Comparison of ENCODE assay signal across 9 cellular contexts in the genomic region with DNA sequence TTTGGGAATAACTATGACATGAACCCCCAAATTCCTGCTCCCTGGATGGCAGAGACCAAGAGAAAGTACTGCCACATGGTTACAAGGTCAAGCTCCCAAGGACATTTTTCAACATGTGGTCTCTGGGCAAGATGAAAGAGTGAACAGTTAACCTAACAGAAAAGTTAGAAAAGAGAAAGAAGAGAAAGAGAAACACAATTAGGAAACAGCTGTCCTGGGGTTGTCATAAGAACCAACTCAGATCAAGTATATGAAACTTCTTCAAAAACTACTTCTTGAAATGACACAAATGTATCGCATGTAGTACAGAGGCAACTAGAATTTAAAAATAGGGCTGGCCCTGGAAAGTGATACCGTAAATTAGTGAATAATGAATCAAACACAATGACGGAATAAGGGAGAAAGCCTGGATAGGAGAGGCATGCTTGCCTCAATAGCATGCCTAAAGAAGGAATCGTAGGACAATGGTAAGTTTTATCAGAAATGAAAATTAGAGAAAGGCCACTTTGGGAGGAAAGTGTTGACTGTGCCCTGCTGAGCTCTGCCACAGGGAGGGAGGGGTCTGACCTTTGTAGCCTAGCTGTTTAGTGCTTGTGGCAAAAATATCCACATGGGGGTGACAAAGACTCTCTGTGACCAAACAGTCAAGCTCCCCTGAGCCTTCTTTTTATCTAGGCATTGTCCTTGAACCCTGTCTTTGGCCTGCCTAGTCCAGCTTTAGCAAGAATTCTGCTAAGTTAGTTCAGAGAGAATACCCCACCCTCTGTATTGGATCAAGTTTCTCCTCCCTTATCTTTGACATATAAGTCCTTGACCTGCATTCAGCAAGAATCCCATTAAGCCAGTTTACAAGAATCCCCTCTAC. TPM values are rescaled to one million over a fixed set of nuclear protein-coding genes. Genes with fewer than 3 reads are reported as not detected.
DNase-seq lines count a peak whose midpoint lies in the region; ATAC-seq and TF ChIP-seq lines count a peak whose summit lies in the region.
"Had no signal": no experiment of that assay in that cellular context is flagged by ENCODE, and none has a peak within 500 bp of the region (broad histone marks: within the 10 kb centered on the region; RNA-seq: fewer than 3 reads in every experiment).

No MANE protein-coding gene starts in this region.

- no TSS peak for BruUV-seq in PC-3 (replicated peaks; lab: Mats Ljungman, UMichigan)

- H3K27ac Mint-ChIP-seq in activated CD8-positive, alpha-beta memory T cell treated with anti-CD3 and anti-CD28 coated beads, Interleukin-2, amount 10 ng/mL, durations not matched to agents 7 days and 5 days, result no peak overlapping the region
- no peak overlapping the region for H3K27ac Mint-ChIP-seq in activated T-helper 1 cell treated with anti-CD3 and anti-CD28 coated beads, Interleukin-12 subunit alpha, Interleukin-12 subunit beta, Interleukin-2, Interleukin-4 antibody, amounts not matched to agents 30 ng/mL and 10 ng/mL and 1 ng/mL, durations not matched to agents 14 hours and 24 hours and 36 hours
- H3K27ac Mint-ChIP-seq: activated B cell treated with CpG ODN at 0.5 μM for 24 hours had no signal

- intact Hi-C loops in PC-3 (cut with micrococcal nuclease), result no loop called here
- intact Hi-C loops in activated T-helper 1 cell treated with anti-CD3 and anti-CD28 coated beads, Interleukin-12 subunit alpha, Interleukin-12 subunit beta, Interleukin-2, Interleukin-4 antibody, amounts not matched to agents 30 ng/mL and 10 ng/mL and 1 ng/mL, durations not matched to agents 14 hours and 24 hours and 36 hours (cut with micrococcal nuclease), result loop anchor here (1.0 to 2.0 kb wide), 3 partner anchors 13 to 127 kb away; no protein-coding TSS in a partner anchor

- CTCF ChIA-PET in activated CD8-positive, alpha-beta memory T cell treated with anti-CD3 and anti-CD28 coated beads, Interleukin-2, amount 10 ng/mL, durations not matched to agents 7 days and 5 days (lab: Charles Lee), result interaction anchor here (0.9 to 9.9 kb wide), 11 partner anchors 9 to 135 kb away, joined by 3 to 70 read pairs (median 8); partner anchors contain the start of gene GOPC
- CTCF ChIA-PET in PC-3 (lab: Charles Lee), result interaction anchor here (0.6 to 0.7 kb wide), 2 partner anchors 73 to 74 kb away, joined by 4 read pairs; no protein-coding TSS in a partner anchor

- no peak overlapping the region for H3K4me3 Mint-ChIP-seq in activated CD8-positive, alpha-beta memory T cell treated with anti-CD3 and anti-CD28 coated beads, Interleukin-2, amount 10 ng/mL, durations not matched to agents 7 days and 5 days
- H3K4me3 Mint-ChIP-seq in activated T-helper 1 cell treated with anti-CD3 and anti-CD28 coated beads, Interleukin-12 subunit alpha, Interleukin-12 subunit beta, Interleukin-2, Interleukin-4 antibody, amounts not matched to agents 30 ng/mL and 10 ng/mL and 1 ng/mL, durations not matched to agents 14 hours and 24 hours and 36 hours, result no peak overlapping the region
- H3K4me3 Mint-ChIP-seq: activated B cell treated with CpG ODN at 0.5 μM for 24 hours had no signal

- no peaks in the 10 kb centered on the region for H3K9me3 ChIP-seq in PC-3 (ENCODE audit: low read length)
- no peaks in the 10 kb centered on the region for H3K9me3 ChIP-seq in hepatocyte (ENCODE audit: low read depth)

- H2AFZ ChIP-seq in PC-3 (ENCODE audit: low read length), result no peak overlapping the region
- H2AFZ ChIP-seq in hepatocyte, result no peak overlapping the region

- no peaks in the 10 kb centered on the region for H3K9me3 Mint-ChIP-seq in activated CD8-positive, alpha-beta memory T cell treated with anti-CD3 and anti-CD28 coated beads, Interleukin-2, amount 10 ng/mL, durations not matched to agents 7 days and 5 days (ENCODE audit: low read depth)
- no peaks in the 10 kb centered on the region for H3K9me3 Mint-ChIP-seq in activated T-helper 1 cell treated with anti-CD3 and anti-CD28 coated beads, Interleukin-12 subunit alpha, Interleukin-12 subunit beta, Interleukin-2, Interleukin-4 antibody, amounts not matched to agents 30 ng/mL and 10 ng/mL and 1 ng/mL, durations not matched to agents 14 hours and 24 hours and 36 hours
- H3K9me3 Mint-ChIP-seq: activated B cell treated with CpG ODN at 0.5 μM for 24 hours had no signal

- no peak for ATAC-seq in activated CD8-positive, alpha-beta memory T cell treated with anti-CD3 and anti-CD28 coated beads, Interleukin-2, amount 10 ng/mL, durations not matched to agents 7 days and 5 days
- peak; percentile 17 for ATAC-seq in HG02678 (IDR thresholded peaks at IDR 0.05; ENCODE audit: unreplicated experiment)
- ATAC-seq in PC-3, result no peak

- H3K4me1 ChIP-seq in PC-3 (ENCODE audit: insufficient read depth, low read length) (peaks cover 6% of the 10 kb centered on the region; the same call in 1 of the 2 replicates), hepatocyte (ENCODE audit: insufficient read depth) (no peaks in the 10 kb centered on the region)

- peaks cover 12% of the 10 kb centered on the region for H3K4me1 Mint-ChIP-seq in activated CD8-positive, alpha-beta memory T cell treated with anti-CD3 and anti-CD28 coated beads, Interleukin-2, amount 10 ng/mL, durations not matched to agents 7 days and 5 days
- peaks cover 14% of the 10 kb centered on the region for H3K4me1 Mint-ChIP-seq in activated T-helper 1 cell treated with anti-CD3 and anti-CD28 coated beads, Interleukin-12 subunit alpha, Interleukin-12 subunit beta, Interleukin-2, Interleukin-4 antibody, amounts not matched to agents 30 ng/mL and 10 ng/mL and 1 ng/mL, durations not matched to agents 14 hours and 24 hours and 36 hours (ENCODE audit: low read depth)

- no peaks in the 10 kb centered on the region for H3K36me3 Mint-ChIP-seq in activated CD8-positive, alpha-beta memory T cell treated with anti-CD3 and anti-CD28 coated beads, Interleukin-2, amount 10 ng/mL, durations not matched to agents 7 days and 5 days
- no peaks in the 10 kb centered on the region for H3K36me3 Mint-ChIP-seq in activated T-helper 1 cell treated with anti-CD3 and anti-CD28 coated beads, Interleukin-12 subunit alpha, Interleukin-12 subunit beta, Interleukin-2, Interleukin-4 antibody, amounts not matched to agents 30 ng/mL and 10 ng/mL and 1 ng/mL, durations not matched to agents 14 hours and 24 hours and 36 hours (ENCODE audit: low read depth)

- H3K27me3 Mint-ChIP-seq in activated CD8-positive, alpha-beta memory T cell treated with anti-CD3 and anti-CD28 coated beads, Interleukin-2, amount 10 ng/mL, durations not matched to agents 7 days and 5 days, result peaks cover 62% of the 10 kb centered on the region
- peaks cover 40% of the 10 kb centered on the region for H3K27me3 Mint-ChIP-seq in activated T-helper 1 cell treated with anti-CD3 and anti-CD28 coated beads, Interleukin-12 subunit alpha, Interleukin-12 subunit beta, Interleukin-2, Interleukin-4 antibody, amounts not matched to agents 30 ng/mL and 10 ng/mL and 1 ng/mL, durations not matched to agents 14 hours and 24 hours and 36 hours (ENCODE audit: insufficient read depth)

- WGBS in hepatocyte (ENCODE audit: low lambda C conversion rate, missing lambda C conversion rate), result 76% methylated on average over 4 of the region's 4 CpGs

- no peak overlapping the region for H3K27ac ChIP-seq in PC-3 (ENCODE audit: low read length)
- no peak overlapping the region for H3K27ac ChIP-seq in hepatocyte

- H3K4me2 ChIP-seq in PC-3 (ENCODE audit: low read length) (no peak overlapping the region), hepatocyte (no peak overlapping the region)

- no peaks in the 10 kb centered on the region for H3K27me3 ChIP-seq in PC-3 (ENCODE audit: low read length)
- no peaks in the 10 kb centered on the region for H3K27me3 ChIP-seq in hepatocyte

- H3K36me3 ChIP-seq in PC-3 (ENCODE audit: low read depth, low read length), result no peaks in the 10 kb centered on the region
- H3K36me3 ChIP-seq in hepatocyte (replicated peaks; ENCODE audit: insufficient read depth, low read depth), result no peaks in the 10 kb centered on the region

- no peaks in the 10 kb centered on the region for H4K20me1 ChIP-seq in PC-3 (ENCODE audit: low read length)
- H4K20me1 ChIP-seq in hepatocyte (ENCODE audit: insufficient read depth, poor library complexity, severe bottlenecking), result no peaks in the 10 kb centered on the region

- H3K4me3 ChIP-seq in PC-3 (ENCODE audit: low read length) (no peak overlapping the region), hepatocyte (no peak overlapping the region)

- POLR2A ChIA-PET in PC-3 (lab: Charles Lee; ENCODE audit: unreplicated experiment), result no interaction called here

- H3K79me2 ChIP-seq in PC-3 (ENCODE audit: low read length) (peaks cover under 1% of the 10 kb centered on the region; the same call in 1 of the 2 replicates), hepatocyte (no peaks in the 10 kb centered on the region)

- H3K9me2 ChIP-seq in PC-3 (replicated peaks; ENCODE audit: low read length), result no peaks in the 10 kb centered on the region
- H3K9me2 ChIP-seq in hepatocyte (replicated peaks; ENCODE audit: insufficient read depth), result no peaks in the 10 kb centered on the region

- no peak overlapping the region for H3K9ac ChIP-seq in PC-3 (ENCODE audit: low read length)

- DNase-seq in activated CD8-positive, alpha-beta memory T cell treated with anti-CD3 and anti-CD28 coated beads, Interleukin-2, amount 10 ng/mL, durations not matched to agents 7 days and 5 days, result peak; percentile 43
- DNase-seq in activated CD8-positive, alpha-beta memory T cell treated with anti-CD3 and anti-CD28 coated beads, Interleukin-2, amount 50 U/mL, for 48 hours, result no peak
- DNase-seq in PC-3, result no peak
- DNase-seq in hepatocyte (ENCODE audit: low spot score), result peak; percentile 52
- DNase-seq in activated T-helper 1 cell treated with anti-CD3 and anti-CD28 coated beads, Interleukin-12 subunit alpha, Interleukin-12 subunit beta, Interleukin-2, Interleukin-4 antibody, amounts not matched to agents 30 ng/mL and 10 ng/mL and 1 ng/mL, durations not matched to agents 14 hours and 24 hours and 36 hours (ENCODE audit: low spot score), result no peak
- no peak for DNase-seq in putamen (ENCODE audit: low spot score)
- DNase-seq in NCI-H69 (lab: John Stamatoyannopoulos, UW), result no peak
- DNase-seq: activated B cell treated with CpG ODN at 0.5 μM for 24 hours had no signal

- TF ChIP-seq CTCF in PC-3 (conservative IDR thresholded peaks at IDR 0.05; ENCODE audit: low read depth, low read length) (peak; percentile 29; the same call in 1 of the 2 replicates), hepatocyte (IDR thresholded peaks at IDR 0.05; ENCODE audit: poor library complexity) (peak; percentile 35)

- H3F3A ChIP-seq in PC-3 (ENCODE audit: low read length, unreplicated experiment), result no peaks in the 10 kb centered on the region

RNA-seq across cellular contexts. Expression of gene DCBLD1, which starts 4.3 kb away (rescaled TPM):
- total RNA-seq in activated CD8-positive, alpha-beta memory T cell treated with anti-CD3 and anti-CD28 coated beads, Interleukin-2, amount 10 ng/mL, durations not matched to agents 7 days and 5 days, result 1 to 10 TPM; 5.8 to 6.1 TPM
- total RNA-seq in PC-3 (2014; rRNA removed) (31.1 and 35.9 TPM in 2 replicates), hepatocyte (23.8 and 40.1 TPM in 2 replicates)
- polyA plus RNA-seq in hepatocyte, result 12.8 and 18.9 TPM in 2 replicates
- 3.9 and 4.5 TPM in 2 replicates for total RNA-seq in activated T-helper 1 cell treated with anti-CD3 and anti-CD28 coated beads, Interleukin-12 subunit alpha, Interleukin-12 subunit beta, Interleukin-2, Interleukin-4 antibody, amounts not matched to agents 30 ng/mL and 10 ng/mL and 1 ng/mL, durations not matched to agents 14 hours and 24 hours and 36 hours

RNA-seq across cellular contexts. Expression of gene ROS1, which starts 52.5 kb away (rescaled TPM):
- not detected for total RNA-seq in activated CD8-positive, alpha-beta memory T cell treated with anti-CD3 and anti-CD28 coated beads, Interleukin-2, amount 10 ng/mL, durations not matched to agents 7 days and 5 days
- total RNA-seq in PC-3 (2014; rRNA removed) (0.07 and 0.17 TPM in 2 replicates), hepatocyte (2.2 and 2.7 TPM in 2 replicates)
- 0.30 and 0.33 TPM in 2 replicates for polyA plus RNA-seq in hepatocyte
- not detected in 2 replicates for total RNA-seq in activated T-helper 1 cell treated with anti-CD3 and anti-CD28 coated beads, Interleukin-12 subunit alpha, Interleukin-12 subunit beta, Interleukin-2, Interleukin-4 antibody, amounts not matched to agents 30 ng/mL and 10 ng/mL and 1 ng/mL, durations not matched to agents 14 hours and 24 hours and 36 hours
- total RNA-seq: activated B cell treated with CpG ODN at 0.5 μM for 24 hours had no signal

Comparison
In these comparisons a context has a peak if more than half of its experiments do, and no peak if none do; other contexts are left out.
1. DNase-seq: peak in activated CD8-positive, alpha-beta memory T cell treated with anti-CD3 and anti-CD28 coated beads, Interleukin-2, amount 10 ng/mL, durations not matched to agents 7 days and 5 days (single experiment) and hepatocyte (single experiment); none in activated CD8-positive, alpha-beta memory T cell treated with anti-CD3 and anti-CD28 coated beads, Interleukin-2, amount 50 U/mL, for 48 hours (single experiment), PC-3 (single experiment), activated T-helper 1 cell treated with anti-CD3 and anti-CD28 coated beads, Interleukin-12 subunit alpha, Interleukin-12 subunit beta, Interleukin-2, Interleukin-4 antibody, amounts not matched to agents 30 ng/mL and 10 ng/mL and 1 ng/mL, durations not matched to agents 14 hours and 24 hours and 36 hours (single experiment), putamen (single experiment) and NCI-H69 (single experiment).